ENCODE assay signal across 8 cellular contexts in genomic region chr18:76518543-76519155, GRCh38. TPM values are rescaled to one million over a fixed set of nuclear protein-coding genes. Genes with fewer than 3 reads are reported as not detected.
A peak's percentile ranks its signal among the peaks of the same experiment; 100 is the strongest.
DNase-seq lines count a peak whose midpoint lies in the region; TF ChIP-seq lines count a peak whose summit lies in the region.

No MANE protein-coding gene starts in this region.

- peak overlapping the region; percentile 93 for H2AFZ ChIP-seq in smooth muscle cell (ENCODE audit: low read depth)

- no peak for TF ChIP-seq CTCF in smooth muscle cell (IDR thresholded peaks at IDR 0.05; ENCODE audit: borderline replicate concordance, insufficient read depth, poor library complexity, severe bottlenecking)

- no peaks in the 10 kb centered on the region for H3K9me3 Mint-ChIP-seq in activated naive CD4-positive, alpha-beta T cell treated with anti-CD3 and anti-CD28 coated beads, Interleukin-2, amount 50 U/mL, for 24 hours
- H3K9me3 Mint-ChIP-seq in activated naive CD8-positive, alpha-beta T cell treated with anti-CD3 and anti-CD28 coated beads for 36 hours: no peaks in the 10 kb centered on the region

- peaks cover 14% of the 10 kb centered on the region for H3K27me3 Mint-ChIP-seq in activated naive CD4-positive, alpha-beta T cell treated with anti-CD3 and anti-CD28 coated beads, Interleukin-2, amount 50 U/mL, for 24 hours
- H3K27me3 Mint-ChIP-seq in activated naive CD8-positive, alpha-beta T cell treated with anti-CD3 and anti-CD28 coated beads for 36 hours: peaks cover 55% of the 10 kb centered on the region

- H3K4me1 Mint-ChIP-seq in activated naive CD4-positive, alpha-beta T cell treated with anti-CD3 and anti-CD28 coated beads, Interleukin-2, amount 50 U/mL, for 24 hours: peaks cover 21% of the 10 kb centered on the region
- peaks cover 15% of the 10 kb centered on the region for H3K4me1 Mint-ChIP-seq in activated naive CD8-positive, alpha-beta T cell treated with anti-CD3 and anti-CD28 coated beads for 36 hours

- H3K4me2 ChIP-seq in smooth muscle cell: peak overlapping the region; percentile 93

- H3K9me3 ChIP-seq in smooth muscle cell (replicated peaks; ENCODE audit: low read depth): no peaks in the 10 kb centered on the region

- H3K27ac Mint-ChIP-seq in activated naive CD4-positive, alpha-beta T cell treated with anti-CD3 and anti-CD28 coated beads, Interleukin-2, amount 50 U/mL, for 24 hours: no peak overlapping the region
- H3K27ac Mint-ChIP-seq in activated naive CD8-positive, alpha-beta T cell treated with anti-CD3 and anti-CD28 coated beads for 36 hours: no peak overlapping the region

- peak overlapping the region; percentile 37 for H3K9ac ChIP-seq in smooth muscle cell (ENCODE audit: low read depth)

- H3K4me3 Mint-ChIP-seq in activated naive CD4-positive, alpha-beta T cell treated with anti-CD3 and anti-CD28 coated beads, Interleukin-2, amount 50 U/mL, for 24 hours: peak overlapping the region; percentile 78
- H3K4me3 Mint-ChIP-seq in activated naive CD8-positive, alpha-beta T cell treated with anti-CD3 and anti-CD28 coated beads for 36 hours: peak overlapping the region; percentile 55

- no peak for DNase-seq in activated naive CD4-positive, alpha-beta T cell treated with Interleukin-2 at 50 U/mL for 16 hours
- DNase-seq in activated naive CD8-positive, alpha-beta T cell treated with anti-CD3 and anti-CD28 coated beads for 36 hours: no peak
- DNase-seq in smooth muscle cell (lab: John Stamatoyannopoulos, UW; ENCODE audit: unreplicated experiment) (no peak), HUDEP-2 (lab: John Stamatoyannopoulos, UW; ENCODE audit: unreplicated experiment in 76 of 76) (no peak), D341Med (ENCODE audit: low spot score) (no peak)
- DNase-seq in activated CD8-positive, alpha-beta memory T cell treated with anti-CD3 and anti-CD28 coated beads for 24 hours: no peak

- no peaks in the 10 kb centered on the region for H3K79me2 ChIP-seq in smooth muscle cell (ENCODE audit: low read depth)

- H3K4me3 ChIP-seq in iPS-11a (ENCODE audit: low read depth, low read length) (peak overlapping the region; percentile 2), smooth muscle cell (peak overlapping the region; percentile 55)

- H4K20me1 ChIP-seq in smooth muscle cell (ENCODE audit: low read depth): no peaks in the 10 kb centered on the region

- H3K36me3 Mint-ChIP-seq in activated naive CD4-positive, alpha-beta T cell treated with anti-CD3 and anti-CD28 coated beads, Interleukin-2, amount 50 U/mL, for 24 hours: no peaks in the 10 kb centered on the region
- no peaks in the 10 kb centered on the region for H3K36me3 Mint-ChIP-seq in activated naive CD8-positive, alpha-beta T cell treated with anti-CD3 and anti-CD28 coated beads for 36 hours

- WGBS in smooth muscle cell (ENCODE audit: low lambda C conversion rate): 4% methylated on average over 23 of the region's 23 CpGs

- H3K36me3 ChIP-seq in smooth muscle cell (ENCODE audit: low read depth): no peaks in the 10 kb centered on the region

- no peaks in the 10 kb centered on the region for H3K27me3 ChIP-seq in smooth muscle cell (ENCODE audit: low read depth)

- peaks cover 43% of the 10 kb centered on the region for H3K4me1 ChIP-seq in smooth muscle cell (ENCODE audit: low read depth)

- no peak overlapping the region for H3K27ac ChIP-seq in smooth muscle cell (ENCODE audit: low read depth)

- no peaks in the 10 kb centered on the region for H3F3A ChIP-seq in smooth muscle cell (ENCODE audit: low read depth)

RNA-seq across cellular contexts. Expression of gene ZNF516, which starts 23.6 kb away (rescaled TPM):
- 1 to 10 TPM; 6.5 to 8.6 TPM for total RNA-seq in activated naive CD8-positive, alpha-beta T cell treated with anti-CD3 and anti-CD28 coated beads for 36 hours
- 24.2 and 32.3 TPM in 2 replicates for total RNA-seq in smooth muscle cell
- 14.1 and 15.6 TPM in 2 replicates for polyA plus RNA-seq in smooth muscle cell
